1 cellular context compared by ENCODE assay signal in genomic region chr2:101116348-101116747, GRCh38.
TF ChIP-seq lines count a peak whose summit lies in the region.

No MANE protein-coding gene starts in this region.

TF ChIP-seq in HepG2, 621 proteins besides CTCF, POLR2A, EP300 and RAD21:
- peak; percentile 59; the same call in 1 of the 2 replicates for TF ChIP-seq AHDC1 (CRISPR knock-in tag; IDR thresholded peaks at IDR 0.05; ENCODE audit: borderline replicate concordance)
- TF ChIP-seq ZNF280D (CRISPR knock-in tag; IDR thresholded peaks at IDR 0.05), result peak; percentile 30; the same call in 1 of the 2 replicates
- TF ChIP-seq ZNF230 (CRISPR knock-in tag; IDR thresholded peaks at IDR 0.05), result no peak
- TF ChIP-seq FOXK1 (CRISPR knock-in tag; IDR thresholded peaks at IDR 0.05; ENCODE audit: borderline replicate concordance, low read depth), result 0 out of 2 replicates have a peak, but pooled peaks have one; percentile 6
- 0 out of 2 replicates have a peak, but pooled peaks have one; percentile 56 for TF ChIP-seq HDAC1 (CRISPR knock-in tag; IDR thresholded peaks at IDR 0.05)
- no peak for TF ChIP-seq KMT2A (CRISPR knock-in tag; IDR thresholded peaks at IDR 0.05)
- no peak for TF ChIP-seq ZFP82 (CRISPR knock-in tag; IDR thresholded peaks at IDR 0.05; ENCODE audit: borderline replicate concordance)
- TF ChIP-seq FOXO1 (CRISPR knock-in tag; IDR thresholded peaks at IDR 0.05), result 0 out of 2 replicates have a peak, but pooled peaks have one; percentile 15
- TF ChIP-seq ZNF644 (CRISPR knock-in tag; IDR thresholded peaks at IDR 0.05; ENCODE audit: low read depth), result 0 out of 2 replicates have a peak, but pooled peaks have one; percentile 30
- TF ChIP-seq PHF20 (CRISPR knock-in tag; IDR thresholded peaks at IDR 0.05), result 0 out of 2 replicates have a peak, but pooled peaks have one; percentile 12
- TF ChIP-seq ZNF264 (CRISPR knock-in tag; IDR thresholded peaks at IDR 0.05), result 0 out of 2 replicates have a peak, but pooled peaks have one; percentile 47
- 0 out of 2 replicates have a peak, but pooled peaks have one; percentile 6 for TF ChIP-seq AKAP8 (CRISPR knock-in tag; IDR thresholded peaks at IDR 0.05)
- TF ChIP-seq NCOR1 (IDR thresholded peaks at IDR 0.05; ENCODE audit: borderline replicate concordance, low read length), result 0 out of 2 replicates have a peak, but pooled peaks have one; percentile 20
- peak; percentile 86 for TF ChIP-seq PRDM10 (CRISPR knock-in tag; IDR thresholded peaks at IDR 0.05; ENCODE audit: low read depth)
- TF ChIP-seq FOXA3 (CRISPR knock-in tag; IDR thresholded peaks at IDR 0.05), result peak; percentile 39; the same call in 1 of the 2 replicates
- peak; percentile 62 for TF ChIP-seq HNF4A (CRISPR knock-in tag; IDR thresholded peaks at IDR 0.05)
- TF ChIP-seq ZNF670 (CRISPR knock-in tag; IDR thresholded peaks at IDR 0.05; ENCODE audit: borderline replicate concordance), result 0 out of 2 replicates have a peak, but pooled peaks have one; percentile 47
- TF ChIP-seq ZNF263 (CRISPR knock-in tag; IDR thresholded peaks at IDR 0.05), result no peak
- 0 out of 2 replicates have a peak, but pooled peaks have one; percentile 18 for TF ChIP-seq ZXDC (CRISPR knock-in tag; IDR thresholded peaks at IDR 0.05)
- no peak for TF ChIP-seq ZBTB34 (CRISPR knock-in tag; IDR thresholded peaks at IDR 0.05)
- peak; percentile 14; the same call in 1 of the 2 replicates for TF ChIP-seq SNAPC2 (CRISPR knock-in tag; IDR thresholded peaks at IDR 0.05)
- no peak for TF ChIP-seq SOX13 (IDR thresholded peaks at IDR 0.05)
- TF ChIP-seq SOX13 (CRISPR knock-in tag; conservative IDR thresholded peaks at IDR 0.05 in 1 of 2, IDR thresholded peaks at IDR 0.05 in 1 of 2), result 0 out of 4 replicates have a peak, but pooled peaks of 1 of the 2 experiments have one; percentile 21
